25 cellular contexts compared by ENCODE assay signal in the genomic region with DNA sequence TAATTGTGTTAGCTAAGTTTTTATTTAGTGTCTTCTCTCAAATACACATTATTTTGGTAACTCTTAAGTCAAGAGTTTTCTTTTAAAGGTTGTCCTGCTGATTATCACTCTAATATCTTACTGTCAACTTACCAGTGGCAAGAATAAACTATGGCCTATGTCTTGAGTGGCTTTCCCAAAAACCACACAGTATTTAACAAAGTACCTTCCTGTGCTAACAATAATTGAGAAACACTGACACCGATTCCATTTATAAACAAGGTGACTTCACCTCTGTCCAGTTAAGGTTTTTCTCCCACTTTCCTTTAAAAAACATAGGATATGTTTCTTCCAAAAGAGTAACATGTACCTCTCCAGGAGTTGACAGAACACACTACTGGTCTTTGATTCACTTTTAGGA.
"Had no signal": no experiment of that assay in that cellular context is flagged by ENCODE, and none has a peak within 500 bp of the region (broad histone marks: within the 10 kb centered on the region; RNA-seq: fewer than 3 reads in every experiment).

No MANE protein-coding gene starts in this region.

- H3K4me1 ChIP-seq: colonic mucosa, esophagus muscularis mucosa, foreskin keratinocyte, gastrocnemius medialis, gastroesophageal sphincter had no signal

- H3K4me3 Mint-ChIP-seq: dendritic cell treated with granulocyte-macrophage colony-stimulating factor and Interleukin-4, amounts not matched to agents 40 ng/mL and 50 ng/mL, for 4 days; effector memory CD8-positive, alpha-beta T cell; endodermal cell had no signal

- H3K27ac ChIP-seq: colonic mucosa, coronary artery, dorsolateral prefrontal cortex, epithelial cell of prostate, esophagus muscularis mucosa, esophagus squamous epithelium, foreskin keratinocyte, gastrocnemius medialis, gastroesophageal sphincter, heart left ventricle, heart right ventricle had no signal

- H3K9me3 ChIP-seq: colonic mucosa, esophagus muscularis mucosa, esophagus squamous epithelium, gastrocnemius medialis, gastroesophageal sphincter, heart left ventricle, heart right ventricle had no signal

- H3K27me3 Mint-ChIP-seq: dendritic cell treated with granulocyte-macrophage colony-stimulating factor and Interleukin-4, amounts not matched to agents 40 ng/mL and 50 ng/mL, for 4 days had no signal

- ATAC-seq: effector memory CD8-positive, alpha-beta T cell; esophagus mucosa; foreskin keratinocyte; gastrocnemius medialis; gastroesophageal sphincter; heart left ventricle; heart right ventricle had no signal

- H3K27ac Mint-ChIP-seq: dendritic cell treated with granulocyte-macrophage colony-stimulating factor and Interleukin-4, amounts not matched to agents 40 ng/mL and 50 ng/mL, for 4 days; effector memory CD8-positive, alpha-beta T cell; endodermal cell had no signal

- DNase-seq: colonic mucosa; cortex of kidney; dermis blood vessel endothelial cell; dorsolateral prefrontal cortex; effector CD4-positive, alpha-beta T cell; effector CD8-positive, alpha-beta T cell; effector memory CD4-positive, alpha-beta T cell; effector memory CD8-positive, alpha-beta T cell; endodermal cell; erythroblast; esophagus squamous epithelium; foreskin fibroblast; foreskin keratinocyte; foreskin melanocyte; gastrocnemius medialis; glutamatergic neuron; head of caudate nucleus; heart left ventricle; heart right ventricle had no signal

- H3K27me3 ChIP-seq: colonic mucosa, esophagus muscularis mucosa, esophagus squamous epithelium, foreskin keratinocyte, gastrocnemius medialis, gastroesophageal sphincter, heart left ventricle, heart right ventricle had no signal

- H3K9me3 Mint-ChIP-seq: dendritic cell treated with granulocyte-macrophage colony-stimulating factor and Interleukin-4, amounts not matched to agents 40 ng/mL and 50 ng/mL, for 4 days; effector memory CD8-positive, alpha-beta T cell; endodermal cell had no signal

- H3K36me3 ChIP-seq: colonic mucosa, esophagus muscularis mucosa, esophagus squamous epithelium, gastrocnemius medialis, gastroesophageal sphincter, heart left ventricle, heart right ventricle had no signal

- H3K4me3 ChIP-seq: colonic mucosa, coronary artery, dorsolateral prefrontal cortex, esophagus muscularis mucosa, esophagus squamous epithelium, gastrocnemius medialis, gastroesophageal sphincter, heart left ventricle, heart right ventricle had no signal
